In genomic region chr17:48012151-48012520, GRCh38 we compare ENCODE assay signal across 8 cellular contexts. TPM values are rescaled to one million over a fixed set of nuclear protein-coding genes. Genes with fewer than 3 reads are reported as not detected.
DNase-seq lines count a peak whose midpoint lies in the region; ATAC-seq and TF ChIP-seq lines count a peak whose summit lies in the region.

No MANE protein-coding gene starts in this region.

- intact Hi-C loops in upper lobe of right lung (cut with DNase I) = no loop called here

- no peak for TF ChIP-seq CTCF in epithelial cell of esophagus (IDR thresholded peaks at IDR 0.05; ENCODE audit: insufficient read depth, low read depth, low read length, missing control alignments)
- TF ChIP-seq CTCF in neural crest cell (conservative IDR thresholded peaks at IDR 0.05) = no peak
- no peak for TF ChIP-seq CTCF in upper lobe of right lung (IDR thresholded peaks at IDR 0.05)

- ATAC-seq in upper lobe of right lung (peak; percentile 64), GM18498 (IDR thresholded peaks at IDR 0.05; ENCODE audit: unreplicated experiment) (no peak)

- H3K27ac Mint-ChIP-seq in neural crest cell (ENCODE audit: unreplicated experiment) = peak overlapping the region; percentile 97

- peaks cover 79% of the 10 kb centered on the region for H3K4me1 Mint-ChIP-seq in neural crest cell

- peak overlapping the region; percentile 43 for H3K9ac ChIP-seq in GM23248

- peak overlapping the region; percentile 79 for H3K4me3 Mint-ChIP-seq in neural crest cell

- no peaks in the 10 kb centered on the region for H4K20me1 ChIP-seq in GM23248 (ENCODE audit: insufficient read depth)

- no peak overlapping the region for H3K27ac ChIP-seq in ACC112 (ENCODE audit: low read depth, low read length)
- H3K27ac ChIP-seq in GM23248 = no peak overlapping the region
- H3K27ac ChIP-seq in upper lobe of right lung = no peak overlapping the region

- H3K9me3 ChIP-seq in GM23248 (ENCODE audit: low read depth) (no peaks in the 10 kb centered on the region), upper lobe of right lung (no peaks in the 10 kb centered on the region)

- peak overlapping the region; percentile 81 for H3K4me3 ChIP-seq in ACC112 (ENCODE audit: low read depth, low read length)
- H3K4me3 ChIP-seq in GM23248 = peak overlapping the region; percentile 71
- H3K4me3 ChIP-seq in epithelial cell of esophagus (ENCODE audit: low read length) = peak overlapping the region; percentile 33
- H3K4me3 ChIP-seq in upper lobe of right lung = peak overlapping the region; percentile 28

- H3K79me2 ChIP-seq in ACC112 (ENCODE audit: control insufficient read depth, insufficient read depth, low read length, unreplicated experiment) (no peaks in the 10 kb centered on the region), GM23248 (ENCODE audit: insufficient read depth) (no peaks in the 10 kb centered on the region)

- in situ Hi-C loops in GM23248 (cut with MboI) = no loop called here

- H3K4me2 ChIP-seq in GM23248 (ENCODE audit: unreplicated experiment) = peak overlapping the region; percentile 88

- peak; percentile 64 for DNase-seq in GM23248
- DNase-seq in NCI-H510A (lab: John Stamatoyannopoulos, UW) = peak; percentile 83
- DNase-seq in activated CD8-positive, alpha-beta memory T cell treated with anti-CD3 and anti-CD28 coated beads for 24 hours = peak; percentile 82
- DNase-seq in epithelial cell of esophagus (ENCODE audit: low read depth) = no peak
- DNase-seq in neural crest cell (ENCODE audit: low read depth, low spot score) = peak; percentile 84
- DNase-seq in upper lobe of right lung = peak; percentile 73

- H2AFZ ChIP-seq in ACC112 (ENCODE audit: low read length, unreplicated experiment) = peak overlapping the region; percentile 97
- peak overlapping the region; percentile 86 for H2AFZ ChIP-seq in GM23248

- H3K27me3 ChIP-seq in ACC112 (ENCODE audit: insufficient read depth, low read length) = no peaks in the 10 kb centered on the region
- H3K27me3 ChIP-seq in GM23248 (replicated peaks; ENCODE audit: insufficient read depth) = no peaks in the 10 kb centered on the region
- peaks cover 38% of the 10 kb centered on the region for H3K27me3 ChIP-seq in upper lobe of right lung

- H3K9me3 Mint-ChIP-seq in neural crest cell = peaks cover 4% of the 10 kb centered on the region

- H3K36me3 Mint-ChIP-seq in neural crest cell (ENCODE audit: low read depth) = peaks cover 2% of the 10 kb centered on the region

- no peaks in the 10 kb centered on the region for H3F3A ChIP-seq in GM23248 (ENCODE audit: insufficient read depth)

- H3K36me3 ChIP-seq in ACC112 (ENCODE audit: insufficient read depth, low read length) (no peaks in the 10 kb centered on the region), GM23248 (ENCODE audit: low read depth) (no peaks in the 10 kb centered on the region), upper lobe of right lung (no peaks in the 10 kb centered on the region)

- WGBS in GM23248 (ENCODE audit: low coverage in 1 of 2, low lambda C conversion rate in 2 of 2, missing lambda C conversion rate in 2 of 2), 2 experiments = 1 to 4% methylated on average over 20 to 34 of the region's 34 CpGs

- H3K27me3 Mint-ChIP-seq in neural crest cell (ENCODE audit: low read depth) = no peaks in the 10 kb centered on the region

- no peaks in the 10 kb centered on the region for H3K9me2 ChIP-seq in GM23248 (ENCODE audit: insufficient read depth)

- H3K4me1 ChIP-seq in ACC112 (ENCODE audit: control insufficient read depth, insufficient read depth, low read length, unreplicated experiment) = peaks cover 6% of the 10 kb centered on the region
- H3K4me1 ChIP-seq in GM23248 (ENCODE audit: insufficient read depth) = peaks cover 5% of the 10 kb centered on the region; the same call in 1 of the 2 replicates
- H3K4me1 ChIP-seq in upper lobe of right lung = peaks cover 13% of the 10 kb centered on the region

RNA-seq across cellular contexts. Expression of gene COPZ2, which starts 25.5 kb away (rescaled TPM):
- total RNA-seq in GM23248 (2014; rRNA removed; shearing (Covaris generic)) = 148 and 179 TPM in 2 replicates
- polyA plus RNA-seq in GM23248 (2016; fragmentation: Nextera tagmentation; extraction: Ambion mirVana) = 399 and 401 TPM in 2 replicates
- total RNA-seq in neural crest cell (4.0 and 4.1 TPM in 2 replicates), upper lobe of right lung (24.5 TPM)

RNA-seq across cellular contexts. Expression of gene NFE2L1, which starts 36.0 kb away (rescaled TPM):
- total RNA-seq in GM23248 (2014; rRNA removed; shearing (Covaris generic)) = 65.6 and 66.4 TPM in 2 replicates
- polyA plus RNA-seq in GM23248 (2016; fragmentation: Nextera tagmentation; extraction: Ambion mirVana) = 28.0 and 31.4 TPM in 2 replicates
- total RNA-seq in neural crest cell (121 and 131 TPM in 2 replicates), upper lobe of right lung (201 TPM)

RNA-seq across cellular contexts. Expression of gene CDK5RAP3, which starts 41.2 kb away (rescaled TPM):
- 61.7 and 80.8 TPM in 2 replicates for total RNA-seq in GM23248 (2014; rRNA removed; shearing (Covaris generic))
- polyA plus RNA-seq in GM23248 (2016; fragmentation: Nextera tagmentation; extraction: Ambion mirVana) = 81.6 and 92.2 TPM in 2 replicates
- total RNA-seq in neural crest cell (285 and 301 TPM in 2 replicates), upper lobe of right lung (140 TPM)

RNA-seq across cellular contexts. Expression of gene PRR15L, which starts 54.5 kb away (rescaled TPM):
- not detected in 2 replicates for total RNA-seq in GM23248 (2014; rRNA removed; shearing (Covaris generic))
- polyA plus RNA-seq in GM23248 (2016; fragmentation: Nextera tagmentation; extraction: Ambion mirVana) = 0.16 TPM in 1 of 2 replicates, not detected in the other
- total RNA-seq in neural crest cell (not detected in 2 replicates), upper lobe of right lung (47.4 TPM)

Comparison
In these comparisons a context has a peak if more than half of its experiments do, and no peak if none do; other contexts are left out.
1. H3K4me3 ChIP-seq: peak in every context shown above with its lines; median percentile 81 in ACC112; 71 in GM23248; 33 in epithelial cell of esophagus; 28 in upper lobe of right lung.